8 cellular contexts compared by ENCODE assay signal in genomic region chr14:72892103-72892878, GRCh38. TPM values are rescaled to one million over a fixed set of nuclear protein-coding genes. Genes with fewer than 3 reads are reported as not detected.
A peak's percentile ranks its signal among the peaks of the same experiment; 100 is the strongest.
DNase-seq lines count a peak whose midpoint lies in the region; ATAC-seq and TF ChIP-seq lines count a peak whose summit lies in the region.

No MANE protein-coding gene starts in this region.

- no peaks in the 10 kb centered on the region for H3K9me3 ChIP-seq in BLaER1
- no peaks in the 10 kb centered on the region for H3K9me3 ChIP-seq in HUES64 (ENCODE audit: insufficient read depth, low read depth, low read length)
- no peaks in the 10 kb centered on the region for H3K9me3 ChIP-seq in fibroblast of lung (ENCODE audit: control insufficient read depth, insufficient read depth, low read depth, low read length)

- peak overlapping the region; percentile 73 for H2AFZ ChIP-seq in fibroblast of lung (ENCODE audit: low read length)

- H3K4me3 ChIP-seq in BLaER1, result peak overlapping the region; percentile 70
- H3K4me3 ChIP-seq in HUES64 (ENCODE audit: low read length), result peak overlapping the region; percentile 70
- peak overlapping the region; percentile 83 to 94 (median 87) for H3K4me3 ChIP-seq in fibroblast of lung (replicated peaks in 1 of 4; ENCODE audit: control extremely low read depth in 1 of 4, insufficient read depth in 1 of 4, low read depth in 3 of 4, low read length in 4 of 4)

- peak overlapping the region; percentile 98 for H3K4me2 ChIP-seq in BLaER1
- H3K4me2 ChIP-seq in fibroblast of lung (ENCODE audit: extremely low read depth, insufficient read depth, low read length), result peak overlapping the region; percentile 92

- peak; percentile 62 for DNase-seq in activated CD8-positive, alpha-beta memory T cell treated with anti-CD3 and anti-CD28 coated beads, Interleukin-2, amount 10 ng/mL, durations not matched to agents 7 days and 5 days
- peak; percentile 46 to 47 for DNase-seq in fibroblast of lung (ENCODE audit: low read depth in 2 of 2)
- DNase-seq in osteocyte (ENCODE audit: extremely low spot score, unreplicated experiment), result no peak
- DNase-seq in SHP77 (lab: John Stamatoyannopoulos, UW), result no peak
- no peak for DNase-seq in AG08396 (ENCODE audit: low spot score)

- no peak for ATAC-seq in activated CD8-positive, alpha-beta memory T cell treated with anti-CD3 and anti-CD28 coated beads, Interleukin-2, amount 10 ng/mL, durations not matched to agents 7 days and 5 days
- no peak for ATAC-seq in GM21367 (IDR thresholded peaks at IDR 0.05; ENCODE audit: unreplicated experiment)

- peaks cover 69% of the 10 kb centered on the region for H3K27me3 Mint-ChIP-seq in activated CD8-positive, alpha-beta memory T cell treated with anti-CD3 and anti-CD28 coated beads, Interleukin-2, amount 10 ng/mL, durations not matched to agents 7 days and 5 days
- peaks cover 8% of the 10 kb centered on the region for H3K27me3 Mint-ChIP-seq in osteocyte (ENCODE audit: unreplicated experiment)

- H4K20me1 ChIP-seq in BLaER1 (peaks cover 43% of the 10 kb centered on the region), fibroblast of lung (ENCODE audit: control insufficient read depth, extremely low read depth, insufficient read depth, low read length) (no peaks in the 10 kb centered on the region)

- H3K27ac ChIP-seq in BLaER1, result no peak overlapping the region
- H3K27ac ChIP-seq in HUES64 (ENCODE audit: low read depth, low read length), result no peak overlapping the region
- peak overlapping the region; percentile 48 for H3K27ac ChIP-seq in fibroblast of lung (ENCODE audit: insufficient read depth, low read length)

- peaks cover 90% of the 10 kb centered on the region for H3K27me3 ChIP-seq in BLaER1
- H3K27me3 ChIP-seq in HUES64 (ENCODE audit: insufficient read depth, low read length), result peaks cover 75% of the 10 kb centered on the region
- H3K27me3 ChIP-seq in fibroblast of lung (ENCODE audit: control insufficient read depth, insufficient read depth, low read length), result no peaks in the 10 kb centered on the region

- H3K4me3 Mint-ChIP-seq in activated CD8-positive, alpha-beta memory T cell treated with anti-CD3 and anti-CD28 coated beads, Interleukin-2, amount 10 ng/mL, durations not matched to agents 7 days and 5 days, result peak overlapping the region; percentile 83
- H3K4me3 Mint-ChIP-seq in osteocyte (ENCODE audit: unreplicated experiment), result peak overlapping the region; percentile 90

- H3K27ac Mint-ChIP-seq in activated CD8-positive, alpha-beta memory T cell treated with anti-CD3 and anti-CD28 coated beads, Interleukin-2, amount 10 ng/mL, durations not matched to agents 7 days and 5 days, result peak overlapping the region; percentile 80
- H3K27ac Mint-ChIP-seq in osteocyte (ENCODE audit: unreplicated experiment), result peak overlapping the region; percentile 43

- CTCF ChIA-PET in activated CD8-positive, alpha-beta memory T cell treated with anti-CD3 and anti-CD28 coated beads, Interleukin-2, amount 10 ng/mL, durations not matched to agents 7 days and 5 days (lab: Charles Lee), result interaction anchor here (0.6 to 5.7 kb wide), 4 partner anchors 12 to 376 kb away, joined by 4 to 69 read pairs (median 20); no protein-coding TSS in a partner anchor

- H3K79me2 ChIP-seq in fibroblast of lung (ENCODE audit: control insufficient read depth, insufficient read depth, low read length), result peaks cover 62% of the 10 kb centered on the region

- WGBS in HUES64, result under 1% methylated on average over 47 of the region's 47 CpGs

- H3K4me1 ChIP-seq in BLaER1 (peaks cover 32% of the 10 kb centered on the region), HUES64 (ENCODE audit: insufficient read depth, low read length) (peaks cover 60% of the 10 kb centered on the region), fibroblast of lung (ENCODE audit: control insufficient read depth, extremely low read depth, insufficient read depth, low read length) (peaks cover 15% of the 10 kb centered on the region)

- no peaks in the 10 kb centered on the region for H3K9me3 Mint-ChIP-seq in activated CD8-positive, alpha-beta memory T cell treated with anti-CD3 and anti-CD28 coated beads, Interleukin-2, amount 10 ng/mL, durations not matched to agents 7 days and 5 days (ENCODE audit: low read depth)
- no peaks in the 10 kb centered on the region for H3K9me3 Mint-ChIP-seq in osteocyte (ENCODE audit: unreplicated experiment)

- no peak overlapping the region for H3K9ac ChIP-seq in BLaER1
- H3K9ac ChIP-seq in HUES64 (ENCODE audit: low read depth, low read length), result no peak overlapping the region
- H3K9ac ChIP-seq in fibroblast of lung (ENCODE audit: insufficient read depth, low read length), result peak overlapping the region; percentile 57

- TF ChIP-seq CTCF in fibroblast of lung (conservative IDR thresholded peaks at IDR 0.05 in 1 of 2, IDR thresholded peaks at IDR 0.05 in 1 of 2; ENCODE audit: low read depth in 1 of 2, low read length in 2 of 2) (no peak), osteocyte (IDR thresholded peaks at IDR 0.05) (peak; percentile 21)

- H3K36me3 Mint-ChIP-seq in activated CD8-positive, alpha-beta memory T cell treated with anti-CD3 and anti-CD28 coated beads, Interleukin-2, amount 10 ng/mL, durations not matched to agents 7 days and 5 days, result peaks cover 5% of the 10 kb centered on the region
- H3K36me3 Mint-ChIP-seq in osteocyte (ENCODE audit: unreplicated experiment), result no peaks in the 10 kb centered on the region

- no peaks in the 10 kb centered on the region for H3K36me3 ChIP-seq in BLaER1
- no peaks in the 10 kb centered on the region for H3K36me3 ChIP-seq in HUES64 (ENCODE audit: insufficient read depth, low read length)
- no peaks in the 10 kb centered on the region for H3K36me3 ChIP-seq in fibroblast of lung (ENCODE audit: control insufficient read depth, insufficient read depth, low read length)

- H3K4me1 Mint-ChIP-seq in activated CD8-positive, alpha-beta memory T cell treated with anti-CD3 and anti-CD28 coated beads, Interleukin-2, amount 10 ng/mL, durations not matched to agents 7 days and 5 days, result peaks cover 34% of the 10 kb centered on the region
- peaks cover 34% of the 10 kb centered on the region for H3K4me1 Mint-ChIP-seq in osteocyte (ENCODE audit: unreplicated experiment)

RNA-seq across cellular contexts. Expression of gene DPF3, which starts 1.6 kb away (rescaled TPM):
- polyA plus RNA-seq in HUES64 (2013, experiment 1 of 2), result 0.30 TPM
- 0.57 TPM for polyA plus RNA-seq in HUES64 (2013, experiment 2 of 2)
- 10 to 100 TPM; 10.2 to 12.2 TPM for total RNA-seq in activated CD8-positive, alpha-beta memory T cell treated with anti-CD3 and anti-CD28 coated beads, Interleukin-2, amount 10 ng/mL, durations not matched to agents 7 days and 5 days
- total RNA-seq in fibroblast of lung (3.6 and 13.7 TPM in 2 replicates), osteocyte (5.3 and 5.8 TPM in 2 replicates)
- polyA plus RNA-seq in fibroblast of lung, result 7.6 and 11.1 TPM in 2 replicates
- polyA plus RNA-seq in fibroblast of lung (2012), result 8.0 and 8.6 TPM in 2 replicates
- polyA minus RNA-seq in fibroblast of lung (ENCODE audit: low replicate concordance), result 12.0 and 26.5 TPM in 2 replicates

RNA-seq across cellular contexts. Expression of gene DCAF4, which starts 34.0 kb away (rescaled TPM):
- polyA plus RNA-seq in HUES64 (2013, experiment 1 of 2), result 10.7 TPM
- 10.1 TPM for polyA plus RNA-seq in HUES64 (2013, experiment 2 of 2)
- total RNA-seq in activated CD8-positive, alpha-beta memory T cell treated with anti-CD3 and anti-CD28 coated beads, Interleukin-2, amount 10 ng/mL, durations not matched to agents 7 days and 5 days, result 10 to 100 TPM; 17.3 to 23.1 TPM
- total RNA-seq in fibroblast of lung (4.9 and 10.2 TPM in 2 replicates), osteocyte (14.3 and 17.5 TPM in 2 replicates)
- 20.0 and 20.7 TPM in 2 replicates for polyA plus RNA-seq in fibroblast of lung
- 10.9 and 11.3 TPM in 2 replicates for polyA plus RNA-seq in fibroblast of lung (2012)
- polyA minus RNA-seq in fibroblast of lung (ENCODE audit: low replicate concordance), result 11.0 and 27.8 TPM in 2 replicates

Comparison
In these comparisons a context has a peak if more than half of its experiments do, and no peak if none do; other contexts are left out.
1. DNase-seq: peak in activated CD8-positive, alpha-beta memory T cell treated with anti-CD3 and anti-CD28 coated beads, Interleukin-2, amount 10 ng/mL, durations not matched to agents 7 days and 5 days (single experiment) and fibroblast of lung (2 of 2); none in osteocyte (single experiment), SHP77 (0 of 2) and AG08396 (single experiment).
2. Peak in every context shown above with its lines, with median percentiles within 50 percentile points of each other: H3K4me3 ChIP-seq.